8 cellular contexts compared by ENCODE assay signal in genomic region chr7:139620676-139621344, GRCh38.
A peak's percentile ranks its signal among the peaks of the same experiment; 100 is the strongest.
DNase-seq lines count a peak whose midpoint lies in the region; ATAC-seq and TF ChIP-seq lines count a peak whose summit lies in the region.

No MANE protein-coding gene starts in this region.

- H3K14ac ChIP-seq in mesenchymal stem cell (ENCODE audit: low read length in 2 of 2), result no peak overlapping the region

- TF ChIP-seq POLR2A in testis (IDR thresholded peaks at IDR 0.05), result no peak

- H3K27me3 ChIP-seq in mesenchymal stem cell (ENCODE audit: control insufficient read depth in 1 of 2, insufficient read depth in 1 of 2, low read length in 2 of 2), result no peaks in the 10 kb centered on the region
- H3K27me3 ChIP-seq in testis, result no peaks in the 10 kb centered on the region

- peaks cover 41% of the 10 kb centered on the region for H3K79me1 ChIP-seq in mesenchymal stem cell (replicated peaks; ENCODE audit: low read length, poor library complexity, severe bottlenecking)

- no peak overlapping the region for H2BK12ac ChIP-seq in mesenchymal stem cell (ENCODE audit: low read length in 2 of 2)

- DNase-seq in HuH-7.5 (ENCODE audit: low spot score), result peak; percentile 68
- peak in 2 of 3 donors; percentile 30 to 47 for DNase-seq in T-helper 17 cell
- peak; percentile 22 for DNase-seq in mesenchymal stem cell
- peak; percentile 58 for DNase-seq in testis

- H3K27ac Mint-ChIP-seq in T-helper 17 cell (no peak overlapping the region), brain (peak overlapping the region in 1 of 5 experiments; percentile 52)

- H4K91ac ChIP-seq in mesenchymal stem cell (ENCODE audit: low read length), result no peak overlapping the region

- H3K4ac ChIP-seq in mesenchymal stem cell (ENCODE audit: low read depth in 1 of 2, low read length in 2 of 2), result no peak overlapping the region

- H3K36me3 ChIP-seq in mesenchymal stem cell (ENCODE audit: control insufficient read depth in 1 of 2, insufficient read depth in 2 of 2, low read depth in 1 of 2, low read length in 2 of 2) (peaks cover 65 to 77% of the 10 kb centered on the region in 2 experiments), testis (ENCODE audit: low read depth, missing control alignments) (no peaks in the 10 kb centered on the region)

- ATAC-seq in GM18870 (IDR thresholded peaks at IDR 0.05; ENCODE audit: unreplicated experiment), result peak; percentile 55
- ATAC-seq in T-helper 17 cell, result peak; percentile 85
- no peak for ATAC-seq in GM18907 (IDR thresholded peaks at IDR 0.05; ENCODE audit: unreplicated experiment)

- peaks cover 13% of the 10 kb centered on the region for H3K36me3 Mint-ChIP-seq in T-helper 17 cell (ENCODE audit: low read depth)
- H3K36me3 Mint-ChIP-seq in brain, result peaks cover 54% of the 10 kb centered on the region

- H2AK5ac ChIP-seq in mesenchymal stem cell (ENCODE audit: low read length, severe bottlenecking), result no peak overlapping the region

- H3K4me1 ChIP-seq in mesenchymal stem cell (ENCODE audit: control insufficient read depth, insufficient read depth, low read depth, low read length) (no peaks in the 10 kb centered on the region), testis (no peaks in the 10 kb centered on the region)

- H3K4me2 ChIP-seq in mesenchymal stem cell (ENCODE audit: low read length, poor library complexity, severe bottlenecking), result no peak overlapping the region

- H2BK5ac ChIP-seq in mesenchymal stem cell (ENCODE audit: low read depth, low read length, poor library complexity, severe bottlenecking), result no peak overlapping the region

- H3K9me3 ChIP-seq in T-helper 17 cell (ENCODE audit: control insufficient read depth, low read length, poor library complexity, severe bottlenecking), result no peaks in the 10 kb centered on the region
- H3K9me3 ChIP-seq in mesenchymal stem cell (ENCODE audit: control insufficient read depth, low read length), result no peaks in the 10 kb centered on the region
- H3K9me3 ChIP-seq in testis, result no peaks in the 10 kb centered on the region

- TF ChIP-seq CTCF in C4-2B (conservative IDR thresholded peaks at IDR 0.05) (peak; percentile 92), brain (conservative IDR thresholded peaks at IDR 0.05) (peak; percentile 57 to 68), testis (IDR thresholded peaks at IDR 0.05) (peak in 2 of 3 experiments; percentile 34 to 60)

- H3K4me3 ChIP-seq in mesenchymal stem cell (ENCODE audit: insufficient read depth in 1 of 2, low read depth in 1 of 2, low read length in 2 of 2), result no peak overlapping the region
- H3K4me3 ChIP-seq in testis, result no peak overlapping the region

- no peak overlapping the region for H3K4me3 Mint-ChIP-seq in T-helper 17 cell
- no peak overlapping the region for H3K4me3 Mint-ChIP-seq in brain

- intact Hi-C loops in testis (cut with DNase I; ENCODE audit: low total_unique reads), result no loop called here

- H3K9ac ChIP-seq in mesenchymal stem cell (ENCODE audit: low read length), result no peak overlapping the region

- H3K4me1 Mint-ChIP-seq in T-helper 17 cell (peaks cover 16% of the 10 kb centered on the region), brain (no peaks in the 10 kb centered on the region)

- no peak overlapping the region for H3K23ac ChIP-seq in mesenchymal stem cell (ENCODE audit: low read length in 2 of 2)

- H2BK120ac ChIP-seq in mesenchymal stem cell (ENCODE audit: low read depth, low read length), result no peak overlapping the region

- H3K27me3 Mint-ChIP-seq in T-helper 17 cell (no peaks in the 10 kb centered on the region), brain (no peaks in the 10 kb centered on the region)

- no peaks in the 10 kb centered on the region for H3K9me3 Mint-ChIP-seq in brain

- no peak overlapping the region for H4K8ac ChIP-seq in mesenchymal stem cell (ENCODE audit: low read length)

- 92% methylated on average over 9 of the region's 10 CpGs for WGBS in mesenchymal stem cell
- WGBS in testis, 2 donors, result 84 to 89% methylated on average over 10 of the region's 10 CpGs

- no peak overlapping the region for H3K18ac ChIP-seq in mesenchymal stem cell (ENCODE audit: low read depth in 1 of 2, low read length in 2 of 2)

- H2BK15ac ChIP-seq in mesenchymal stem cell (ENCODE audit: low read depth, poor library complexity, severe bottlenecking), result no peak overlapping the region

- H3K27ac ChIP-seq in C4-2B (no peak overlapping the region), mesenchymal stem cell (ENCODE audit: low read length, poor library complexity, severe bottlenecking) (no peak overlapping the region), testis (no peak overlapping the region)

- no peak overlapping the region for H2AFZ ChIP-seq in mesenchymal stem cell (ENCODE audit: low read depth, low read length)
